ENCODE assay signal across 17 cellular contexts in the genomic region with DNA sequence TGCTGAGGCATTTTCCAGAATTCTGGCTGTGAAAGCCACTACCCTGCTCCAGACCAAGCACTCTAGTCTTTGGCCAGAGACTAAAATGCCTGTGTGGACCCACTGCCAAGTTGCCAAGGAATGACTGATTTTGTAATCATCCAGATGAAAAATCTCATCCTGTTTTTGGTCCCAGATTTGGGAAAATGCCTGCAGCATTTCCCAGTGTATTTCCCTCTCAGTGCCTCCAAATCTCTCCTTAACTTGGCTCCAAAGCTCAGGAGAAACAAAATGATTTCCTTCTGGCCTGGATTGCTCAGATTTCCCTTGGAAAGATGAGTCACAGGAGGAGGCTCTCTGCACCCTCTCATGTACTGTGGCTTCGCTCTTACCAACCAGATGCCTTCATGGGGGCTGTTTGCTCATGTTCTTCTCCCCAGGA.
DNase-seq lines count a peak whose midpoint lies in the region; ATAC-seq and TF ChIP-seq lines count a peak whose summit lies in the region.
"Had no signal": no experiment of that assay in that cellular context is flagged by ENCODE, and none has a peak within 500 bp of the region (broad histone marks: within the 10 kb centered on the region; RNA-seq: fewer than 3 reads in every experiment).

No MANE protein-coding gene starts in this region.

- H3F3A ChIP-seq in PC-3 (ENCODE audit: low read length, unreplicated experiment), result no peaks in the 10 kb centered on the region

- DNase-seq in EH (ENCODE audit: low read depth) (peak; percentile 87), PC-3 (peak; percentile 45), dedifferentiated amniotic fluid mesenchymal stem cell (ENCODE audit: extremely low spot score) (peak; percentile 64), iris pigment epithelial cell (ENCODE audit: low read depth) (peak; percentile 75), head of caudate nucleus (no peak), SHP77 treated with DMSO at 0.1 percent for 48 hours (lab: John Stamatoyannopoulos, UW) (no peak), OCI-M1 (lab: John Stamatoyannopoulos, UW) (no peak)
- DNase-seq in activated CD4-positive, alpha-beta T cell treated with anti-CD3 and anti-CD28 coated beads for 4 hours, result no peak
- DNase-seq: activated CD4-positive, alpha-beta T cell treated with anti-CD3 and anti-CD28 coated beads for 36 hours; activated naive CD8-positive, alpha-beta T cell treated with anti-CD3 and anti-CD28 coated beads for 36 hours; H9; KG1; NCI-H1694; NCI-H524; stimulated activated CD4-positive, alpha-beta T cell treated with anti-CD3 and anti-CD28 coated beads, Interleukin-15, amount 100 ng/mL, for 24 hours; T-helper 2 cell had no signal

- H3K9me2 ChIP-seq in PC-3 (replicated peaks; ENCODE audit: low read length), result no peaks in the 10 kb centered on the region

- peak overlapping the region; percentile 38 for H3K27ac ChIP-seq in PC-3 (ENCODE audit: low read length)
- H3K27ac ChIP-seq: suprapubic skin had no signal

- CTCF ChIA-PET in PC-3 (lab: Charles Lee), result no interaction called here

- POLR2A ChIA-PET in PC-3 (lab: Charles Lee; ENCODE audit: unreplicated experiment), result no interaction called here

- no peak overlapping the region for H3K4me2 ChIP-seq in PC-3 (ENCODE audit: low read length)

- H3K4me3 ChIP-seq in PC-3 (ENCODE audit: low read length), result no peak overlapping the region
- H3K4me3 ChIP-seq: suprapubic skin had no signal

- no peaks in the 10 kb centered on the region for H4K20me1 ChIP-seq in PC-3 (ENCODE audit: low read length)

- H3K79me2 ChIP-seq in PC-3 (ENCODE audit: low read length), result no peaks in the 10 kb centered on the region

- ATAC-seq in PC-3, result peak; percentile 48
- ATAC-seq: activated CD4-positive, alpha-beta T cell treated with anti-CD3 and anti-CD28 coated beads for 36 hours had no signal

- intact Hi-C loops in PC-3 (cut with micrococcal nuclease), result no loop called here
- intact Hi-C loops in head of caudate nucleus (cut with DNase I), result no loop called here

- H3K9ac ChIP-seq in PC-3 (ENCODE audit: low read length), result no peak overlapping the region

- BruUV-seq in PC-3 (replicated peaks; lab: Mats Ljungman, UMichigan), result no TSS peak

- H2AFZ ChIP-seq in PC-3 (ENCODE audit: low read length), result peak overlapping the region; percentile 54; the same call in 1 of the 2 replicates

- no peaks in the 10 kb centered on the region for H3K27me3 ChIP-seq in PC-3 (ENCODE audit: low read length)
- H3K27me3 ChIP-seq: suprapubic skin had no signal

- no peaks in the 10 kb centered on the region for H3K36me3 ChIP-seq in PC-3 (ENCODE audit: low read depth, low read length)
- H3K36me3 ChIP-seq: suprapubic skin had no signal

- 0 out of 2 replicates have a peak, but pooled peaks cover 8% of the 10 kb centered on the region for H3K9me3 ChIP-seq in PC-3 (ENCODE audit: low read length)

- H3K4me1 ChIP-seq in PC-3 (ENCODE audit: insufficient read depth, low read length), result peaks cover 12% of the 10 kb centered on the region
- H3K4me1 ChIP-seq: suprapubic skin had no signal

- TF ChIP-seq CTCF in PC-3 (conservative IDR thresholded peaks at IDR 0.05; ENCODE audit: low read depth, low read length), result no peak

Comparison
In these comparisons a context has a peak if more than half of its experiments do, and no peak if none do; other contexts are left out.
1. DNase-seq: peak in EH (single experiment), PC-3 (single experiment), dedifferentiated amniotic fluid mesenchymal stem cell (single experiment) and iris pigment epithelial cell (single experiment); none in activated CD4-positive, alpha-beta T cell treated with anti-CD3 and anti-CD28 coated beads for 4 hours (0 of 2), head of caudate nucleus (0 of 42), SHP77 treated with DMSO at 0.1 percent for 48 hours (single experiment) and OCI-M1 (single experiment).